Comparison of ENCODE assay signal across 25 cellular contexts in genomic region chr13:54676526-54677113, GRCh38.
"Had no signal": no experiment of that assay in that cellular context is flagged by ENCODE, and none has a peak within 500 bp of the region (broad histone marks: within the 10 kb centered on the region; RNA-seq: fewer than 3 reads in every experiment).

No MANE protein-coding gene starts in this region.

- H3K27me3 ChIP-seq: foreskin keratinocyte, gastroesophageal sphincter, heart right ventricle had no signal

- ATAC-seq: foreskin keratinocyte; gastroesophageal sphincter; left colon; left lobe of liver; lower lobe of right lung; naive thymus-derived CD4-positive, alpha-beta T cell had no signal

- H3K27me3 Mint-ChIP-seq: memory B cell; naive thymus-derived CD4-positive, alpha-beta T cell had no signal

- H3K36me3 ChIP-seq: esophagus muscularis mucosa, gastroesophageal sphincter, heart right ventricle, left ventricle myocardium inferior, lower lobe of right lung had no signal

- H3K27ac ChIP-seq: coronary artery, dorsolateral prefrontal cortex, epithelial cell of prostate, esophagus muscularis mucosa, foreskin keratinocyte, gastroesophageal sphincter, heart right ventricle, left ventricle myocardium inferior, lower lobe of right lung had no signal

- H3K4me1 ChIP-seq: esophagus muscularis mucosa, foreskin keratinocyte, gastroesophageal sphincter, heart right ventricle, left ventricle myocardium inferior, lower lobe of right lung had no signal

- H3K4me1 Mint-ChIP-seq: immature natural killer cell; memory B cell; naive thymus-derived CD4-positive, alpha-beta T cell had no signal

- H3K4me3 Mint-ChIP-seq: immature natural killer cell; memory B cell; naive thymus-derived CD4-positive, alpha-beta T cell had no signal

- DNase-seq: cerebellar nuclear complex; dermis blood vessel endothelial cell; dorsolateral prefrontal cortex; effector CD4-positive, alpha-beta T cell; effector memory CD4-positive, alpha-beta T cell; foreskin keratinocyte; heart right ventricle; hippocampal formation; immature natural killer cell; islet precursor cell; kidney; kidney glomerular epithelial cell; left colon; left ventricle myocardium inferior; lower lobe of right lung; mammary epithelial cell; mesendoderm; midbrain; naive thymus-derived CD4-positive, alpha-beta T cell had no signal

- H3K36me3 Mint-ChIP-seq: immature natural killer cell; memory B cell; naive thymus-derived CD4-positive, alpha-beta T cell had no signal

- H3K27ac Mint-ChIP-seq: immature natural killer cell; memory B cell; naive thymus-derived CD4-positive, alpha-beta T cell had no signal

- H3K9me3 ChIP-seq: lower lobe of right lung had no signal

- H3K4me3 ChIP-seq: coronary artery, dorsolateral prefrontal cortex, esophagus muscularis mucosa, gastroesophageal sphincter, heart right ventricle, left ventricle myocardium inferior, lower lobe of right lung had no signal
